Comparison of ENCODE assay signal across 8 cellular contexts in genomic region chr18:76450912-76451421, GRCh38. TPM values are rescaled to one million over a fixed set of nuclear protein-coding genes. Genes with fewer than 3 reads are reported as not detected.
DNase-seq lines count a peak whose midpoint lies in the region; ATAC-seq, FAIRE-seq and TF ChIP-seq lines count a peak whose summit lies in the region.

No MANE protein-coding gene starts in this region.

- no peak overlapping the region for H3K27ac Mint-ChIP-seq in activated CD8-positive, alpha-beta memory T cell treated with anti-CD3 and anti-CD28 coated beads, Interleukin-2, amount 10 ng/mL, durations not matched to agents 7 days and 5 days
- peak overlapping the region; percentile 90 to 99 (median 96) for H3K27ac Mint-ChIP-seq in nephron

- H3K4me1 Mint-ChIP-seq in activated CD8-positive, alpha-beta memory T cell treated with anti-CD3 and anti-CD28 coated beads, Interleukin-2, amount 10 ng/mL, durations not matched to agents 7 days and 5 days: peaks cover 11% of the 10 kb centered on the region
- peaks cover 98% of the 10 kb centered on the region for H3K4me1 Mint-ChIP-seq in nephron

- H3K36me3 Mint-ChIP-seq in activated CD8-positive, alpha-beta memory T cell treated with anti-CD3 and anti-CD28 coated beads, Interleukin-2, amount 10 ng/mL, durations not matched to agents 7 days and 5 days: peaks cover 2% of the 10 kb centered on the region
- H3K36me3 Mint-ChIP-seq in nephron (ENCODE audit: low read depth): peaks cover 4% of the 10 kb centered on the region

- no peaks in the 10 kb centered on the region for H3K9me3 Mint-ChIP-seq in activated CD8-positive, alpha-beta memory T cell treated with anti-CD3 and anti-CD28 coated beads, Interleukin-2, amount 10 ng/mL, durations not matched to agents 7 days and 5 days (ENCODE audit: low read depth)
- H3K9me3 Mint-ChIP-seq in nephron: no peaks in the 10 kb centered on the region

- peak overlapping the region; percentile 45 to 58 for H3K4me3 ChIP-seq in foreskin fibroblast (ENCODE audit: low read depth in 1 of 2, low read length in 2 of 2)

- TF ChIP-seq CTCF in foreskin fibroblast (IDR thresholded peaks at IDR 0.05; ENCODE audit: low read depth, low read length): no peak
- no peak for TF ChIP-seq CTCF in nephron (IDR thresholded peaks at IDR 0.05; ENCODE audit: unreplicated experiment in 3 of 3)

- peaks cover 51% of the 10 kb centered on the region for H3K27me3 Mint-ChIP-seq in activated CD8-positive, alpha-beta memory T cell treated with anti-CD3 and anti-CD28 coated beads, Interleukin-2, amount 10 ng/mL, durations not matched to agents 7 days and 5 days
- no peaks in the 10 kb centered on the region for H3K27me3 Mint-ChIP-seq in nephron (ENCODE audit: low read depth)

- peak; percentile 36 for ATAC-seq in activated CD8-positive, alpha-beta memory T cell treated with anti-CD3 and anti-CD28 coated beads, Interleukin-2, amount 10 ng/mL, durations not matched to agents 7 days and 5 days
- no peak for ATAC-seq in GM19452 (IDR thresholded peaks at IDR 0.05; ENCODE audit: unreplicated experiment)

- DNase-seq in NCI-H82 (lab: John Stamatoyannopoulos, UW) (peak; percentile 41), NCI-H82 treated with DMSO at 0.1 percent for 48 hours (lab: John Stamatoyannopoulos, UW; ENCODE audit: unreplicated experiment) (no peak), HTR-8/SVneo (ENCODE audit: insufficient read length, low spot score) (peak; percentile 32), foreskin fibroblast (peak; percentile 61 to 80), HuH-7 (ENCODE audit: low spot score) (no peak)
- peak; percentile 37 for DNase-seq in activated CD8-positive, alpha-beta memory T cell treated with anti-CD3 and anti-CD28 coated beads, Interleukin-2, amount 10 ng/mL, durations not matched to agents 7 days and 5 days

- H3K4me3 Mint-ChIP-seq in activated CD8-positive, alpha-beta memory T cell treated with anti-CD3 and anti-CD28 coated beads, Interleukin-2, amount 10 ng/mL, durations not matched to agents 7 days and 5 days: peak overlapping the region; percentile 68
- H3K4me3 Mint-ChIP-seq in nephron: peak overlapping the region; percentile 78 to 85 (median 84)

- FAIRE-seq in HTR-8/SVneo (lab: Jason Lieb, UNC): no peak

- CTCF ChIA-PET in activated CD8-positive, alpha-beta memory T cell treated with anti-CD3 and anti-CD28 coated beads, Interleukin-2, amount 10 ng/mL, durations not matched to agents 7 days and 5 days (lab: Charles Lee): interaction anchor here (1.1 to 1.5 kb wide), 2 partner anchors 52 to 259 kb away, joined by 4 to 6 read pairs; no protein-coding TSS in a partner anchor

RNA-seq across cellular contexts. Expression of gene ZNF516, which starts 44.1 kb away (rescaled TPM):
- total RNA-seq in activated CD8-positive, alpha-beta memory T cell treated with anti-CD3 and anti-CD28 coated beads, Interleukin-2, amount 10 ng/mL, durations not matched to agents 7 days and 5 days: 1 to 10 TPM; 1.5 to 2.0 TPM

Comparison
In these comparisons a context has a peak if more than half of its experiments do, and no peak if none do; other contexts are left out.
1. DNase-seq: peak in NCI-H82 (single experiment), HTR-8/SVneo (single experiment), activated CD8-positive, alpha-beta memory T cell treated with anti-CD3 and anti-CD28 coated beads, Interleukin-2, amount 10 ng/mL, durations not matched to agents 7 days and 5 days (single experiment) and foreskin fibroblast (2 of 2); none in NCI-H82 treated with DMSO at 0.1 percent for 48 hours (single experiment) and HuH-7 (single experiment).